In the genomic region with DNA sequence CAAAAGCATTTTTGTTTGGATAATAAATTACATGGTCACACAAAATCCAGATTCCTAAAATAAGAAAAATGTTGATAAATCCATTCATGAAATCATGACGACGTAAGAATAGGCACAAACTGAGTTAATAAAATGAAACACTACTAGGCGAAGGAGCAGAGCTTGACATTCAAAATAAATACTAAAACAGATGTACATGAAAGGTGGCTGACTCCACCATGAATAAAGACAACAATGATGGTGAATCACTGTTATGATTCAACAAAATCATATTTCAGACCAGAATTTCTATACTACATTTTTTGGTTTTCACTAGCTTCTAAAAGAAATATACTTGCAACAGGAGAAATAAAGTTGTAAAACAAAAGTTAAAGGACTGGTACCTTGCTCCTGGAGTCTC, we compare ENCODE assay signal across 2 cellular contexts.
TF ChIP-seq lines count a peak whose summit lies in the region.

No MANE protein-coding gene starts in this region.

TF ChIP-seq in SK-N-SH, 30 proteins besides CTCF, POLR2A, EP300 and RAD21:
- TF ChIP-seq JUND (IDR thresholded peaks at IDR 0.05), result peak; percentile 6; the same call in 1 of the 2 replicates
- no peak for TF ChIP-seq TAF1 (IDR thresholded peaks at IDR 0.05; ENCODE audit: borderline replicate concordance, low read depth, low read length)
- peak; percentile 50; the same call in 1 of the 2 replicates for TF ChIP-seq FOSL2 (IDR thresholded peaks at IDR 0.05; ENCODE audit: borderline replicate concordance, low read depth)
- TF ChIP-seq, protein P1, sequence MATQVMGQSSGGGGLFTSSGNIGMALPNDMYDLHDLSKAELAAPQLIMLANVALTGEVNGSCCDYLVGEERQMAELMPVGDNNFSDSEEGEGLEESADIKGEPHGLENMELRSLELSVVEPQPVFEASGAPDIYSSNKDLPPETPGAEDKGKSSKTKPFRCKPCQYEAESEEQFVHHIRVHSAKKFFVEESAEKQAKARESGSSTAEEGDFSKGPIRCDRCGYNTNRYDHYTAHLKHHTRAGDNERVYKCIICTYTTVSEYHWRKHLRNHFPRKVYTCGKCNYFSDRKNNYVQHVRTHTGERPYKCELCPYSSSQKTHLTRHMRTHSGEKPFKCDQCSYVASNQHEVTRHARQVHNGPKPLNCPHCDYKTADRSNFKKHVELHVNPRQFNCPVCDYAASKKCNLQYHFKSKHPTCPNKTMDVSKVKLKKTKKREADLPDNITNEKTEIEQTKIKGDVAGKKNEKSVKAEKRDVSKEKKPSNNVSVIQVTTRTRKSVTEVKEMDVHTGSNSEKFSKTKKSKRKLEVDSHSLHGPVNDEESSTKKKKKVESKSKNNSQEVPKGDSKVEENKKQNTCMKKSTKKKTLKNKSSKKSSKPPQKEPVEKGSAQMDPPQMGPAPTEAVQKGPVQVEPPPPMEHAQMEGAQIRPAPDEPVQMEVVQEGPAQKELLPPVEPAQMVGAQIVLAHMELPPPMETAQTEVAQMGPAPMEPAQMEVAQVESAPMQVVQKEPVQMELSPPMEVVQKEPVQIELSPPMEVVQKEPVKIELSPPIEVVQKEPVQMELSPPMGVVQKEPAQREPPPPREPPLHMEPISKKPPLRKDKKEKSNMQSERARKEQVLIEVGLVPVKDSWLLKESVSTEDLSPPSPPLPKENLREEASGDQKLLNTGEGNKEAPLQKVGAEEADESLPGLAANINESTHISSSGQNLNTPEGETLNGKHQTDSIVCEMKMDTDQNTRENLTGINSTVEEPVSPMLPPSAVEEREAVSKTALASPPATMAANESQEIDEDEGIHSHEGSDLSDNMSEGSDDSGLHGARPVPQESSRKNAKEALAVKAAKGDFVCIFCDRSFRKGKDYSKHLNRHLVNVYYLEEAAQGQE (IDR thresholded peaks at IDR 0.05; ENCODE audit: low read depth, low read length), result no peak
- TF ChIP-seq, protein P2, sequence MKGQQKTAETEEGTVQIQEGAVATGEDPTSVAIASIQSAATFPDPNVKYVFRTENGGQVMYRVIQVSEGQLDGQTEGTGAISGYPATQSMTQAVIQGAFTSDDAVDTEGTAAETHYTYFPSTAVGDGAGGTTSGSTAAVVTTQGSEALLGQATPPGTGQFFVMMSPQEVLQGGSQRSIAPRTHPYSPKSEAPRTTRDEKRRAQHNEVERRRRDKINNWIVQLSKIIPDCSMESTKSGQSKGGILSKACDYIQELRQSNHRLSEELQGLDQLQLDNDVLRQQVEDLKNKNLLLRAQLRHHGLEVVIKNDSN (IDR thresholded peaks at IDR 0.05; ENCODE audit: borderline replicate concordance, low read depth), result no peak
- no peak for TF ChIP-seq POLR2AphosphoS5 (IDR thresholded peaks at IDR 0.05; ENCODE audit: low read depth, low read length)
- TF ChIP-seq, protein P3, sequence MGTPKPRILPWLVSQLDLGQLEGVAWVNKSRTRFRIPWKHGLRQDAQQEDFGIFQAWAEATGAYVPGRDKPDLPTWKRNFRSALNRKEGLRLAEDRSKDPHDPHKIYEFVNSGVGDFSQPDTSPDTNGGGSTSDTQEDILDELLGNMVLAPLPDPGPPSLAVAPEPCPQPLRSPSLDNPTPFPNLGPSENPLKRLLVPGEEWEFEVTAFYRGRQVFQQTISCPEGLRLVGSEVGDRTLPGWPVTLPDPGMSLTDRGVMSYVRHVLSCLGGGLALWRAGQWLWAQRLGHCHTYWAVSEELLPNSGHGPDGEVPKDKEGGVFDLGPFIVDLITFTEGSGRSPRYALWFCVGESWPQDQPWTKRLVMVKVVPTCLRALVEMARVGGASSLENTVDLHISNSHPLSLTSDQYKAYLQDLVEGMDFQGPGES (IDR thresholded peaks at IDR 0.05; ENCODE audit: low read depth, low read length), result no peak
- TF ChIP-seq TCF12 (IDR thresholded peaks at IDR 0.05), result peak; percentile 20; the same call in 1 of the 2 replicates
- no peak for TF ChIP-seq NRF1 (IDR thresholded peaks at IDR 0.05; ENCODE audit: low read depth, low read length)

TF ChIP-seq in SK-N-SH treated with all-trans-retinoic acid at 6 μM for 48 hours, 23 proteins besides CTCF, POLR2A, EP300 and RAD21:
- TF ChIP-seq RARB (CRISPR knock-in tag; IDR thresholded peaks at IDR 0.05) (no peak), ZFP3 (CRISPR knock-in tag; IDR thresholded peaks at IDR 0.05) (no peak), ZFP30 (CRISPR knock-in tag; IDR thresholded peaks at IDR 0.05) (no peak), TOX (CRISPR knock-in tag; IDR thresholded peaks at IDR 0.05; ENCODE audit: borderline replicate concordance) (no peak), BACH2 (CRISPR knock-in tag; IDR thresholded peaks at IDR 0.05; ENCODE audit: borderline replicate concordance) (no peak), ZNF8 (CRISPR knock-in tag; IDR thresholded peaks at IDR 0.05) (no peak), SNAI2 (CRISPR knock-in tag; IDR thresholded peaks at IDR 0.05) (no peak), GLIS3 (CRISPR knock-in tag; IDR thresholded peaks at IDR 0.05) (no peak), OSR1 (CRISPR knock-in tag; IDR thresholded peaks at IDR 0.05) (no peak), PPARA (CRISPR knock-in tag; IDR thresholded peaks at IDR 0.05; ENCODE audit: borderline replicate concordance) (no peak), ESRRG (CRISPR knock-in tag; IDR thresholded peaks at IDR 0.05) (no peak), ISL1 (CRISPR knock-in tag; IDR thresholded peaks at IDR 0.05) (no peak; the same call in 1 of the 2 replicates), ARNTL (CRISPR knock-in tag; IDR thresholded peaks at IDR 0.05; ENCODE audit: borderline replicate concordance, low read depth) (no peak), ZC3H10 (CRISPR knock-in tag; IDR thresholded peaks at IDR 0.05) (no peak), TCF4 (CRISPR knock-in tag; IDR thresholded peaks at IDR 0.05; ENCODE audit: borderline replicate concordance) (no peak), ZNF565 (CRISPR knock-in tag; conservative IDR thresholded peaks at IDR 0.05; ENCODE audit: low read depth) (no peak)
- TF ChIP-seq, protein P4, sequence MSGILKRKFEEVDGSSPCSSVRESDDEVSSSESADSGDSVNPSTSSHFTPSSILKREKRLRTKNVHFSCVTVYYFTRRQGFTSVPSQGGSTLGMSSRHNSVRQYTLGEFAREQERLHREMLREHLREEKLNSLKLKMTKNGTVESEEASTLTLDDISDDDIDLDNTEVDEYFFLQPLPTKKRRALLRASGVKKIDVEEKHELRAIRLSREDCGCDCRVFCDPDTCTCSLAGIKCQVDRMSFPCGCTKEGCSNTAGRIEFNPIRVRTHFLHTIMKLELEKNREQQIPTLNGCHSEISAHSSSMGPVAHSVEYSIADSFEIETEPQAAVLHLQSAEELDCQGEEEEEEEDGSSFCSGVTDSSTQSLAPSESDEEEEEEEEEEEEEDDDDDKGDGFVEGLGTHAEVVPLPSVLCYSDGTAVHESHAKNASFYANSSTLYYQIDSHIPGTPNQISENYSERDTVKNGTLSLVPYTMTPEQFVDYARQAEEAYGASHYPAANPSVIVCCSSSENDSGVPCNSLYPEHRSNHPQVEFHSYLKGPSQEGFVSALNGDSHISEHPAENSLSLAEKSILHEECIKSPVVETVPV (CRISPR knock-in tag; IDR thresholded peaks at IDR 0.05), result no peak
- TF ChIP-seq, protein P5, sequence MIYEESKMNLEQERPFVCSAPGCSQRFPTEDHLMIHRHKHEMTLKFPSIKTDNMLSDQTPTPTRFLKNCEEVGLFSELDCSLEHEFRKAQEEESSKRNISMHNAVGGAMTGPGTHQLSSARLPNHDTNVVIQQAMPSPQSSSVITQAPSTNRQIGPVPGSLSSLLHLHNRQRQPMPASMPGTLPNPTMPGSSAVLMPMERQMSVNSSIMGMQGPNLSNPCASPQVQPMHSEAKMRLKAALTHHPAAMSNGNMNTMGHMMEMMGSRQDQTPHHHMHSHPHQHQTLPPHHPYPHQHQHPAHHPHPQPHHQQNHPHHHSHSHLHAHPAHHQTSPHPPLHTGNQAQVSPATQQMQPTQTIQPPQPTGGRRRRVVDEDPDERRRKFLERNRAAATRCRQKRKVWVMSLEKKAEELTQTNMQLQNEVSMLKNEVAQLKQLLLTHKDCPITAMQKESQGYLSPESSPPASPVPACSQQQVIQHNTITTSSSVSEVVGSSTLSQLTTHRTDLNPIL (CRISPR knock-in tag; IDR thresholded peaks at IDR 0.05; ENCODE audit: low read depth), result no peak
- TF ChIP-seq, protein P6, sequence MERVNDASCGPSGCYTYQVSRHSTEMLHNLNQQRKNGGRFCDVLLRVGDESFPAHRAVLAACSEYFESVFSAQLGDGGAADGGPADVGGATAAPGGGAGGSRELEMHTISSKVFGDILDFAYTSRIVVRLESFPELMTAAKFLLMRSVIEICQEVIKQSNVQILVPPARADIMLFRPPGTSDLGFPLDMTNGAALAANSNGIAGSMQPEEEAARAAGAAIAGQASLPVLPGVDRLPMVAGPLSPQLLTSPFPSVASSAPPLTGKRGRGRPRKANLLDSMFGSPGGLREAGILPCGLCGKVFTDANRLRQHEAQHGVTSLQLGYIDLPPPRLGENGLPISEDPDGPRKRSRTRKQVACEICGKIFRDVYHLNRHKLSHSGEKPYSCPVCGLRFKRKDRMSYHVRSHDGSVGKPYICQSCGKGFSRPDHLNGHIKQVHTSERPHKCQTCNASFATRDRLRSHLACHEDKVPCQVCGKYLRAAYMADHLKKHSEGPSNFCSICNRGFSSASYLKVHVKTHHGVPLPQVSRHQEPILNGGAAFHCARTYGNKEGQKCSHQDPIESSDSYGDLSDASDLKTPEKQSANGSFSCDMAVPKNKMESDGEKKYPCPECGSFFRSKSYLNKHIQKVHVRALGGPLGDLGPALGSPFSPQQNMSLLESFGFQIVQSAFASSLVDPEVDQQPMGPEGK (CRISPR knock-in tag; IDR thresholded peaks at IDR 0.05; ENCODE audit: borderline replicate concordance), result no peak
TF ChIP-seq in SK-N-SH treated with all-trans-retinoic acid at 6 μM for 48 hours: peak in this region for 0.
